1 cellular context compared by ENCODE assay signal in genomic region chr2:102142829-102143449, GRCh38.
TF ChIP-seq lines count a peak whose summit lies in the region.

No MANE protein-coding gene starts in this region.

TF ChIP-seq in HepG2, 621 proteins besides CTCF, POLR2A, EP300 and RAD21 (continued from another document and continues in another):
- TF ChIP-seq, protein P1, sequence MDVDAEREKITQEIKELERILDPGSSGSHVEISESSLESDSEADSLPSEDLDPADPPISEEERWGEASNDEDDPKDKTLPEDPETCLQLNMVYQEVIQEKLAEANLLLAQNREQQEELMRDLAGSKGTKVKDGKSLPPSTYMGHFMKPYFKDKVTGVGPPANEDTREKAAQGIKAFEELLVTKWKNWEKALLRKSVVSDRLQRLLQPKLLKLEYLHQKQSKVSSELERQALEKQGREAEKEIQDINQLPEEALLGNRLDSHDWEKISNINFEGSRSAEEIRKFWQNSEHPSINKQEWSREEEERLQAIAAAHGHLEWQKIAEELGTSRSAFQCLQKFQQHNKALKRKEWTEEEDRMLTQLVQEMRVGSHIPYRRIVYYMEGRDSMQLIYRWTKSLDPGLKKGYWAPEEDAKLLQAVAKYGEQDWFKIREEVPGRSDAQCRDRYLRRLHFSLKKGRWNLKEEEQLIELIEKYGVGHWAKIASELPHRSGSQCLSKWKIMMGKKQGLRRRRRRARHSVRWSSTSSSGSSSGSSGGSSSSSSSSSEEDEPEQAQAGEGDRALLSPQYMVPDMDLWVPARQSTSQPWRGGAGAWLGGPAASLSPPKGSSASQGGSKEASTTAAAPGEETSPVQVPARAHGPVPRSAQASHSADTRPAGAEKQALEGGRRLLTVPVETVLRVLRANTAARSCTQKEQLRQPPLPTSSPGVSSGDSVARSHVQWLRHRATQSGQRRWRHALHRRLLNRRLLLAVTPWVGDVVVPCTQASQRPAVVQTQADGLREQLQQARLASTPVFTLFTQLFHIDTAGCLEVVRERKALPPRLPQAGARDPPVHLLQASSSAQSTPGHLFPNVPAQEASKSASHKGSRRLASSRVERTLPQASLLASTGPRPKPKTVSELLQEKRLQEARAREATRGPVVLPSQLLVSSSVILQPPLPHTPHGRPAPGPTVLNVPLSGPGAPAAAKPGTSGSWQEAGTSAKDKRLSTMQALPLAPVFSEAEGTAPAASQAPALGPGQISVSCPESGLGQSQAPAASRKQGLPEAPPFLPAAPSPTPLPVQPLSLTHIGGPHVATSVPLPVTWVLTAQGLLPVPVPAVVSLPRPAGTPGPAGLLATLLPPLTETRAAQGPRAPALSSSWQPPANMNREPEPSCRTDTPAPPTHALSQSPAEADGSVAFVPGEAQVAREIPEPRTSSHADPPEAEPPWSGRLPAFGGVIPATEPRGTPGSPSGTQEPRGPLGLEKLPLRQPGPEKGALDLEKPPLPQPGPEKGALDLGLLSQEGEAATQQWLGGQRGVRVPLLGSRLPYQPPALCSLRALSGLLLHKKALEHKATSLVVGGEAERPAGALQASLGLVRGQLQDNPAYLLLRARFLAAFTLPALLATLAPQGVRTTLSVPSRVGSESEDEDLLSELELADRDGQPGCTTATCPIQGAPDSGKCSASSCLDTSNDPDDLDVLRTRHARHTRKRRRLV (CRISPR knock-in tag; IDR thresholded peaks at IDR 0.05): no peak
- TF ChIP-seq, protein P2, sequence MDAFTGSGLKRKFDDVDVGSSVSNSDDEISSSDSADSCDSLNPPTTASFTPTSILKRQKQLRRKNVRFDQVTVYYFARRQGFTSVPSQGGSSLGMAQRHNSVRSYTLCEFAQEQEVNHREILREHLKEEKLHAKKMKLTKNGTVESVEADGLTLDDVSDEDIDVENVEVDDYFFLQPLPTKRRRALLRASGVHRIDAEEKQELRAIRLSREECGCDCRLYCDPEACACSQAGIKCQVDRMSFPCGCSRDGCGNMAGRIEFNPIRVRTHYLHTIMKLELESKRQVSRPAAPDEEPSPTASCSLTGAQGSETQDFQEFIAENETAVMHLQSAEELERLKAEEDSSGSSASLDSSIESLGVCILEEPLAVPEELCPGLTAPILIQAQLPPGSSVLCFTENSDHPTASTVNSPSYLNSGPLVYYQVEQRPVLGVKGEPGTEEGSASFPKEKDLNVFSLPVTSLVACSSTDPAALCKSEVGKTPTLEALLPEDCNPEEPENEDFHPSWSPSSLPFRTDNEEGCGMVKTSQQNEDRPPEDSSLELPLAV (CRISPR knock-in tag; conservative IDR thresholded peaks at IDR 0.05; ENCODE audit: low read depth): no peak
- TF ChIP-seq PBX3 (CRISPR knock-in tag; IDR thresholded peaks at IDR 0.05; ENCODE audit: borderline replicate concordance): no peak
- no peak for TF ChIP-seq TOPORS (CRISPR knock-in tag; IDR thresholded peaks at IDR 0.05)
- no peak for TF ChIP-seq YEATS2 (CRISPR knock-in tag; IDR thresholded peaks at IDR 0.05; ENCODE audit: borderline replicate concordance)
- peak; percentile 35; the same call in 1 of the 2 replicates for TF ChIP-seq ZFP41 (CRISPR knock-in tag; IDR thresholded peaks at IDR 0.05; ENCODE audit: borderline replicate concordance)
- no peak for TF ChIP-seq ZBTB20 (CRISPR knock-in tag; IDR thresholded peaks at IDR 0.05; ENCODE audit: borderline replicate concordance, low read depth)
- TF ChIP-seq GLMP (CRISPR knock-in tag; IDR thresholded peaks at IDR 0.05; ENCODE audit: borderline replicate concordance): no peak
- TF ChIP-seq TIGD3 (CRISPR knock-in tag; IDR thresholded peaks at IDR 0.05; ENCODE audit: borderline replicate concordance): no peak
- TF ChIP-seq ZNF567 (CRISPR knock-in tag; IDR thresholded peaks at IDR 0.05; ENCODE audit: borderline replicate concordance): no peak
- no peak for TF ChIP-seq PRMT3 (CRISPR knock-in tag; IDR thresholded peaks at IDR 0.05; ENCODE audit: borderline replicate concordance, low read depth)
- TF ChIP-seq, protein P3, sequence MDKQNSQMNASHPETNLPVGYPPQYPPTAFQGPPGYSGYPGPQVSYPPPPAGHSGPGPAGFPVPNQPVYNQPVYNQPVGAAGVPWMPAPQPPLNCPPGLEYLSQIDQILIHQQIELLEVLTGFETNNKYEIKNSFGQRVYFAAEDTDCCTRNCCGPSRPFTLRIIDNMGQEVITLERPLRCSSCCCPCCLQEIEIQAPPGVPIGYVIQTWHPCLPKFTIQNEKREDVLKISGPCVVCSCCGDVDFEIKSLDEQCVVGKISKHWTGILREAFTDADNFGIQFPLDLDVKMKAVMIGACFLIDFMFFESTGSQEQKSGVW (CRISPR knock-in tag; IDR thresholded peaks at IDR 0.05; ENCODE audit: borderline replicate concordance): no peak
- TF ChIP-seq PAWR (CRISPR knock-in tag; IDR thresholded peaks at IDR 0.05; ENCODE audit: borderline replicate concordance): 0 out of 2 replicates have a peak, but pooled peaks have one; percentile 33
- no peak for TF ChIP-seq ZNF549 (CRISPR knock-in tag; IDR thresholded peaks at IDR 0.05)
- no peak for TF ChIP-seq ZFP36L2 (CRISPR knock-in tag; IDR thresholded peaks at IDR 0.05)
- peak; percentile 4; the same call in 1 of the 2 replicates for TF ChIP-seq HNF4A (CRISPR knock-in tag; IDR thresholded peaks at IDR 0.05)
- TF ChIP-seq, protein P4, sequence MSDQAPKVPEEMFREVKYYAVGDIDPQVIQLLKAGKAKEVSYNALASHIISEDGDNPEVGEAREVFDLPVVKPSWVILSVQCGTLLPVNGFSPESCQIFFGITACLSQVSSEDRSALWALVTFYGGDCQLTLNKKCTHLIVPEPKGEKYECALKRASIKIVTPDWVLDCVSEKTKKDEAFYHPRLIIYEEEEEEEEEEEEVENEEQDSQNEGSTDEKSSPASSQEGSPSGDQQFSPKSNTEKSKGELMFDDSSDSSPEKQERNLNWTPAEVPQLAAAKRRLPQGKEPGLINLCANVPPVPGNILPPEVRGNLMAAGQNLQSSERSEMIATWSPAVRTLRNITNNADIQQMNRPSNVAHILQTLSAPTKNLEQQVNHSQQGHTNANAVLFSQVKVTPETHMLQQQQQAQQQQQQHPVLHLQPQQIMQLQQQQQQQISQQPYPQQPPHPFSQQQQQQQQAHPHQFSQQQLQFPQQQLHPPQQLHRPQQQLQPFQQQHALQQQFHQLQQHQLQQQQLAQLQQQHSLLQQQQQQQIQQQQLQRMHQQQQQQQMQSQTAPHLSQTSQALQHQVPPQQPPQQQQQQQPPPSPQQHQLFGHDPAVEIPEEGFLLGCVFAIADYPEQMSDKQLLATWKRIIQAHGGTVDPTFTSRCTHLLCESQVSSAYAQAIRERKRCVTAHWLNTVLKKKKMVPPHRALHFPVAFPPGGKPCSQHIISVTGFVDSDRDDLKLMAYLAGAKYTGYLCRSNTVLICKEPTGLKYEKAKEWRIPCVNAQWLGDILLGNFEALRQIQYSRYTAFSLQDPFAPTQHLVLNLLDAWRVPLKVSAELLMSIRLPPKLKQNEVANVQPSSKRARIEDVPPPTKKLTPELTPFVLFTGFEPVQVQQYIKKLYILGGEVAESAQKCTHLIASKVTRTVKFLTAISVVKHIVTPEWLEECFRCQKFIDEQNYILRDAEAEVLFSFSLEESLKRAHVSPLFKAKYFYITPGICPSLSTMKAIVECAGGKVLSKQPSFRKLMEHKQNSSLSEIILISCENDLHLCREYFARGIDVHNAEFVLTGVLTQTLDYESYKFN (CRISPR knock-in tag; conservative IDR thresholded peaks at IDR 0.05): 0 out of 2 replicates have a peak, but pooled peaks have one; percentile 4
- TF ChIP-seq TCF7L2 (IDR thresholded peaks at IDR 0.05; ENCODE audit: low read depth, low read length): no peak
- TF ChIP-seq RELA (CRISPR knock-in tag; IDR thresholded peaks at IDR 0.05): no peak
- TF ChIP-seq RXRB (CRISPR knock-in tag; IDR thresholded peaks at IDR 0.05; ENCODE audit: borderline replicate concordance): no peak
- 0 out of 2 replicates have a peak, but pooled peaks have one; percentile 13 for TF ChIP-seq ZNF563 (CRISPR knock-in tag; IDR thresholded peaks at IDR 0.05)
- peak; percentile 35 for TF ChIP-seq ZNF782 (CRISPR knock-in tag; IDR thresholded peaks at IDR 0.05; ENCODE audit: borderline replicate concordance)
- TF ChIP-seq SRSF1 (optimal IDR thresholded peaks at IDR 0.05; ENCODE audit: low read depth, low read length): no peak
- no peak for TF ChIP-seq RARA (CRISPR knock-in tag; IDR thresholded peaks at IDR 0.05)
- no peak for TF ChIP-seq MEF2D (CRISPR knock-in tag; IDR thresholded peaks at IDR 0.05)
- peak; percentile 23; the same call in 1 of the 2 replicates for TF ChIP-seq SMAD3 (CRISPR knock-in tag; IDR thresholded peaks at IDR 0.05)
- no peak; the same call in none of the 2 replicates for TF ChIP-seq ZNF777 (CRISPR knock-in tag; IDR thresholded peaks at IDR 0.05)
- TF ChIP-seq ZBTB26 (CRISPR knock-in tag; IDR thresholded peaks at IDR 0.05; ENCODE audit: borderline replicate concordance): no peak
- TF ChIP-seq ZNF615 (CRISPR knock-in tag; IDR thresholded peaks at IDR 0.05; ENCODE audit: borderline replicate concordance): no peak
- no peak for TF ChIP-seq ZNF83 (CRISPR knock-in tag; IDR thresholded peaks at IDR 0.05; ENCODE audit: borderline replicate concordance)
- no peak for TF ChIP-seq FOSL1 (CRISPR knock-in tag; IDR thresholded peaks at IDR 0.05; ENCODE audit: borderline replicate concordance)
- no peak; the same call in 1 of the 2 replicates for TF ChIP-seq FOXP4 (CRISPR knock-in tag; IDR thresholded peaks at IDR 0.05)
